In the genomic region with DNA sequence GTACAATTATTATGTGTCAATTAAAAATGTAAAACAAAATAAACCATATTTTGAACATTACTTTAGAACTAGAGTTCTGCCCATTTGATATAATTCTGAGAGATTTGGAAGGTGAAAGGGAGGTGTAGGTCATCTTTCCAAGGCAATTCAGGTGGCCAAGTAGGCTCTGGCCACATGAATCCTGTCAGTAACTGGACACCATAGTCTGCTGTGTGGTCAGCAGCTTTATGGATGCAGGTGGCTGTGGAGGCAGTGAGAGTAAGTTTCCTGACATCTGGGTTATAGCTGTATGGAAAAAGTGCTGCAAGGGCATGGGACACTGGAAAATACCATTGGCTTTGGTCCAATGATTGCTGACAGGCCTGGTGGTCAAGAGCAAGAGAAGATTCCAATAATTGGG, we compare ENCODE assay signal across 15 cellular contexts.
"Had no signal": no experiment of that assay in that cellular context is flagged by ENCODE, and none has a peak within 500 bp of the region (broad histone marks: within the 10 kb centered on the region; RNA-seq: fewer than 3 reads in every experiment).

No MANE protein-coding gene starts in this region.

- H3K4me3 Mint-ChIP-seq: brain, memory B cell had no signal

- H3K27ac Mint-ChIP-seq: memory B cell had no signal

- H3K4me1 Mint-ChIP-seq: memory B cell had no signal

- H3K36me3 Mint-ChIP-seq: brain; memory B cell; naive thymus-derived CD8-positive, alpha-beta T cell had no signal

- DNase-seq: activated CD4-positive, alpha-beta T cell treated with anti-CD3 and anti-CD28 coated beads for 4 hours; activated naive CD4-positive, alpha-beta T cell treated with Interleukin-2 at 50 U/mL for 16 hours; amygdala; central memory CD4-positive, alpha-beta T cell; colonic mucosa; effector CD4-positive, alpha-beta T cell; esophagus squamous epithelium; hippocampal formation; left lung; naive thymus-derived CD8-positive, alpha-beta T cell; stimulated activated CD4-positive, alpha-beta T cell treated with anti-CD3 and anti-CD28 coated beads, Interleukin-1b, Interleukin-23, amount 100 ng/mL, for 48 hours; tibial artery; WERI-Rb-1 had no signal

- ATAC-seq: left lung; naive thymus-derived CD8-positive, alpha-beta T cell had no signal
